In genomic region chr16:1289480-1289872, GRCh38 we compare ENCODE assay signal across 30 cellular contexts. TPM values are rescaled to one million over a fixed set of nuclear protein-coding genes. Genes with fewer than 3 reads are reported as not detected.
DNase-seq lines count a peak whose midpoint lies in the region; ATAC-seq and TF ChIP-seq lines count a peak whose summit lies in the region.
"Had no signal": no experiment of that assay in that cellular context is flagged by ENCODE, and none has a peak within 500 bp of the region (broad histone marks: within the 10 kb centered on the region; RNA-seq: fewer than 3 reads in every experiment).

No MANE protein-coding gene starts in this region.

- H3K4me3 ChIP-seq in H7 (ENCODE audit: insufficient read depth, low read depth, low read length) = peak overlapping the region; percentile 33; the same call in 1 of the 2 replicates
- H3K4me3 ChIP-seq in endodermal cell (ENCODE audit: low read length) = no peak overlapping the region
- H3K4me3 ChIP-seq: adrenal gland, lower lobe of right lung, upper lobe of right lung had no signal

- H3K27ac ChIP-seq in endodermal cell (ENCODE audit: low read depth, low read length) = no peak overlapping the region
- H3K27ac ChIP-seq: adrenal gland, lower lobe of right lung, upper lobe of right lung had no signal

- H3K27ac Mint-ChIP-seq in endodermal cell (no peak overlapping the region), nephron progenitor cell (no peak overlapping the region)
- H3K27ac Mint-ChIP-seq in activated naive CD8-positive, alpha-beta T cell treated with anti-CD3 and anti-CD28 coated beads, Interleukin-2, amount 50 U/mL, for 24 hours = no peak overlapping the region
- H3K27ac Mint-ChIP-seq: activated CD4-positive, alpha-beta memory T cell treated with anti-CD3 and anti-CD28 coated beads, Interleukin-2, amount 10 ng/mL, durations not matched to agents 7 days and 5 days; activated naive CD4-positive, alpha-beta T cell treated with anti-CD3 and anti-CD28 coated beads for 36 hours; CD14-positive monocyte; effector memory CD8-positive, alpha-beta T cell; naive thymus-derived CD4-positive, alpha-beta T cell; stimulated activated memory B cell treated with anti-CD40 and anti-IgM and Interleukin-4, amounts not matched to agents 10 μg/mL and 1 μg/mL and 100 μg/mL, for 72 hours; T-helper 2 cell treated with Interferon-gamma antibody and Interleukin-4, amounts not matched to agents 5 μg/mL and 100 μg/mL, for 36 hours had no signal

- H3K9ac ChIP-seq in endodermal cell (ENCODE audit: extremely low read depth, low read length, poor library complexity, severe bottlenecking) = no peak overlapping the region

- WGBS in endodermal cell (ENCODE audit: insufficient coverage in 1 of 2, insufficient read length in 1 of 2), 2 experiments = 23 to 26% methylated on average over 8 to 16 of the region's 17 CpGs

- peak; percentile 76 for DNase-seq in H7
- DNase-seq in endodermal cell = peak; percentile 76
- no peak for DNase-seq in nephron progenitor cell
- no peak for DNase-seq in activated naive CD8-positive, alpha-beta T cell treated with anti-CD3 and anti-CD28 coated beads, Interleukin-2, amount 50 U/mL, for 24 hours
- DNase-seq: activated CD4-positive, alpha-beta memory T cell treated with anti-CD3 and anti-CD28 coated beads, Interleukin-2, amount 10 ng/mL, durations not matched to agents 7 days and 5 days; activated CD8-positive, alpha-beta memory T cell treated with anti-CD3 and anti-CD28 coated beads, Interleukin-2, amount 50 U/mL, for 4 hours; adrenal gland; central memory CD4-positive, alpha-beta T cell; cortex of kidney; DMS79; effector memory CD8-positive, alpha-beta T cell; GF-D8; KBM-7; kidney glomerular epithelial cell; lower lobe of right lung; NCI-H1694 treated with DMSO at 0.1 percent for 48 hours; NCI-H446; NCI-H748 treated with DMSO at 0.1 percent for 48 hours; SIG-M5; upper lobe of right lung had no signal

- H3K27me3 ChIP-seq in H7 (ENCODE audit: control insufficient read depth, insufficient read depth, low read length) (peaks cover 16% of the 10 kb centered on the region), endodermal cell (ENCODE audit: control insufficient read depth, insufficient read depth, low read length, poor library complexity, severe bottlenecking) (peaks cover 25% of the 10 kb centered on the region)

- no peaks in the 10 kb centered on the region for H3K36me3 ChIP-seq in H7 (replicated peaks; ENCODE audit: control insufficient read depth, insufficient read depth, low read length)
- H3K36me3 ChIP-seq in endodermal cell (ENCODE audit: control insufficient read depth, insufficient read depth, low read length) = no peaks in the 10 kb centered on the region
- H3K36me3 ChIP-seq: adrenal gland, lower lobe of right lung, upper lobe of right lung had no signal

- no peak for TF ChIP-seq CTCF in endodermal cell (conservative IDR thresholded peaks at IDR 0.05)
- TF ChIP-seq CTCF in nephron progenitor cell (IDR thresholded peaks at IDR 0.05) = no peak

- H3K36me3 Mint-ChIP-seq in endodermal cell (ENCODE audit: low read depth) (no peaks in the 10 kb centered on the region), nephron progenitor cell (ENCODE audit: low read depth) (no peaks in the 10 kb centered on the region)
- no peaks in the 10 kb centered on the region for H3K36me3 Mint-ChIP-seq in activated naive CD8-positive, alpha-beta T cell treated with anti-CD3 and anti-CD28 coated beads, Interleukin-2, amount 50 U/mL, for 24 hours (ENCODE audit: low read depth)
- H3K36me3 Mint-ChIP-seq: CD14-positive monocyte; naive thymus-derived CD4-positive, alpha-beta T cell; stimulated activated memory B cell treated with anti-CD40 and anti-IgM and Interleukin-4, amounts not matched to agents 10 μg/mL and 1 μg/mL and 100 μg/mL, for 72 hours had no signal

- H3K9me3 ChIP-seq in endodermal cell (ENCODE audit: control insufficient read depth, low read length) = no peaks in the 10 kb centered on the region
- H3K9me3 ChIP-seq: adrenal gland, lower lobe of right lung, upper lobe of right lung had no signal

- H3K9me3 Mint-ChIP-seq in endodermal cell = no peaks in the 10 kb centered on the region
- no peaks in the 10 kb centered on the region for H3K9me3 Mint-ChIP-seq in nephron progenitor cell
- H3K9me3 Mint-ChIP-seq in activated naive CD8-positive, alpha-beta T cell treated with anti-CD3 and anti-CD28 coated beads, Interleukin-2, amount 50 U/mL, for 24 hours = no peaks in the 10 kb centered on the region
- H3K9me3 Mint-ChIP-seq: activated CD4-positive, alpha-beta memory T cell treated with anti-CD3 and anti-CD28 coated beads, Interleukin-2, amount 10 ng/mL, durations not matched to agents 7 days and 5 days; activated naive CD4-positive, alpha-beta T cell treated with anti-CD3 and anti-CD28 coated beads for 36 hours; effector memory CD8-positive, alpha-beta T cell; stimulated activated memory B cell treated with anti-CD40 and anti-IgM and Interleukin-4, amounts not matched to agents 10 μg/mL and 1 μg/mL and 100 μg/mL, for 72 hours; T-helper 2 cell treated with Interferon-gamma antibody and Interleukin-4, amounts not matched to agents 5 μg/mL and 100 μg/mL, for 36 hours had no signal

- no peaks in the 10 kb centered on the region for H3K4me1 ChIP-seq in endodermal cell (ENCODE audit: control insufficient read depth, insufficient read depth, low read length)
- H3K4me1 ChIP-seq: adrenal gland, lower lobe of right lung, upper lobe of right lung had no signal

- H3K27me3 Mint-ChIP-seq in endodermal cell (ENCODE audit: insufficient read depth) (peaks cover 30% of the 10 kb centered on the region), nephron progenitor cell (ENCODE audit: low read depth, poor library complexity) (peaks cover 65% of the 10 kb centered on the region)
- peaks cover 48% of the 10 kb centered on the region for H3K27me3 Mint-ChIP-seq in activated naive CD8-positive, alpha-beta T cell treated with anti-CD3 and anti-CD28 coated beads, Interleukin-2, amount 50 U/mL, for 24 hours

- peaks cover 7% of the 10 kb centered on the region for H3K4me1 Mint-ChIP-seq in endodermal cell
- H3K4me1 Mint-ChIP-seq in nephron progenitor cell = peaks cover 65% of the 10 kb centered on the region
- peaks cover 2% of the 10 kb centered on the region for H3K4me1 Mint-ChIP-seq in activated naive CD8-positive, alpha-beta T cell treated with anti-CD3 and anti-CD28 coated beads, Interleukin-2, amount 50 U/mL, for 24 hours
- H3K4me1 Mint-ChIP-seq: activated CD4-positive, alpha-beta memory T cell treated with anti-CD3 and anti-CD28 coated beads, Interleukin-2, amount 10 ng/mL, durations not matched to agents 7 days and 5 days had no signal

- ATAC-seq in activated naive CD8-positive, alpha-beta T cell treated with anti-CD3 and anti-CD28 coated beads, Interleukin-2, amount 50 U/mL, for 24 hours = no peak
- ATAC-seq in activated CD4-positive, CD25-positive, alpha-beta regulatory T cell treated with anti-CD3 and anti-CD28 coated beads, Interleukin-2, amount 50 U/mL, for 24 hours = no peak
- ATAC-seq in GM21576 (IDR thresholded peaks at IDR 0.05; ENCODE audit: unreplicated experiment) = no peak
- ATAC-seq: upper lobe of right lung had no signal

- H3K4me3 Mint-ChIP-seq in endodermal cell (peak overlapping the region; percentile 29), nephron progenitor cell (peak overlapping the region; percentile 58)
- H3K4me3 Mint-ChIP-seq in activated naive CD8-positive, alpha-beta T cell treated with anti-CD3 and anti-CD28 coated beads, Interleukin-2, amount 50 U/mL, for 24 hours = no peak overlapping the region
- H3K4me3 Mint-ChIP-seq: activated CD4-positive, alpha-beta memory T cell treated with anti-CD3 and anti-CD28 coated beads, Interleukin-2, amount 10 ng/mL, durations not matched to agents 7 days and 5 days; activated naive CD4-positive, alpha-beta T cell treated with anti-CD3 and anti-CD28 coated beads for 36 hours; effector memory CD8-positive, alpha-beta T cell; stimulated activated memory B cell treated with anti-CD40 and anti-IgM and Interleukin-4, amounts not matched to agents 10 μg/mL and 1 μg/mL and 100 μg/mL, for 72 hours; T-helper 2 cell treated with Interferon-gamma antibody and Interleukin-4, amounts not matched to agents 5 μg/mL and 100 μg/mL, for 36 hours had no signal

RNA-seq across cellular contexts. Expression of gene UBE2I, which starts 20.0 kb away (rescaled TPM):
- total RNA-seq in H7 (2014; rRNA removed; shearing (Covaris generic)) = 79.9 and 80.2 TPM in 2 replicates
- 100 to 1,000 TPM; 250 to 294 TPM for total RNA-seq in endodermal cell
- 223 TPM for polyA plus RNA-seq in endodermal cell (2013, experiment 1 of 2)
- polyA plus RNA-seq in endodermal cell (2013, experiment 2 of 2) = 222 TPM

RNA-seq across cellular contexts. Expression of gene TPSD1, which starts 33.6 kb away (rescaled TPM):
- not detected in 2 replicates for total RNA-seq in H7 (2014; rRNA removed; shearing (Covaris generic))
- not detected for total RNA-seq in endodermal cell
- polyA plus RNA-seq in endodermal cell (2013, experiment 1 of 2) = not detected
- not detected for polyA plus RNA-seq in endodermal cell (2013, experiment 2 of 2)
- total RNA-seq: activated CD4-positive, alpha-beta memory T cell treated with anti-CD3 and anti-CD28 coated beads, Interleukin-2, amount 10 ng/mL, durations not matched to agents 7 days and 5 days; activated naive CD4-positive, alpha-beta T cell treated with anti-CD3 and anti-CD28 coated beads for 36 hours; adrenal gland; M059J; naive thymus-derived CD4-positive, alpha-beta T cell; osteocyte; temporal lobe had no signal
- polyA plus RNA-seq: CD14-positive monocyte; naive thymus-derived CD4-positive, alpha-beta T cell had no signal

RNA-seq across cellular contexts. Expression of gene BAIAP3, which starts 44.0 kb away (rescaled TPM):
- total RNA-seq in H7 (2014; rRNA removed; shearing (Covaris generic)) = 2.6 and 5.7 TPM in 2 replicates
- total RNA-seq in endodermal cell = 10 to 100 TPM; 25.0 to 43.5 TPM
- 21.8 TPM for polyA plus RNA-seq in endodermal cell (2013, experiment 1 of 2)
- polyA plus RNA-seq in endodermal cell (2013, experiment 2 of 2) = 19.6 TPM
- polyA plus RNA-seq: CD14-positive monocyte had no signal

RNA-seq across cellular contexts. Expression of gene TPSAB1, which starts 49.0 kb away (rescaled TPM):
- not detected in 2 replicates for total RNA-seq in H7 (2014; rRNA removed; shearing (Covaris generic))
- total RNA-seq in endodermal cell = not detected
- not detected for polyA plus RNA-seq in endodermal cell (2013, experiment 1 of 2)
- not detected for polyA plus RNA-seq in endodermal cell (2013, experiment 2 of 2)
- total RNA-seq: activated CD4-positive, alpha-beta memory T cell treated with anti-CD3 and anti-CD28 coated beads, Interleukin-2, amount 10 ng/mL, durations not matched to agents 7 days and 5 days; activated naive CD4-positive, alpha-beta T cell treated with anti-CD3 and anti-CD28 coated beads for 36 hours; M059J; osteocyte; temporal lobe had no signal
- polyA plus RNA-seq: CD14-positive monocyte; naive thymus-derived CD4-positive, alpha-beta T cell had no signal

RNA-seq across cellular contexts. Expression of gene TPSB2, which starts 59.5 kb away (rescaled TPM):
- total RNA-seq in H7 (2014; rRNA removed; shearing (Covaris generic)) = not detected in 2 replicates
- total RNA-seq in endodermal cell = not detected
- polyA plus RNA-seq in endodermal cell (2013, experiment 1 of 2) = not detected
- not detected for polyA plus RNA-seq in endodermal cell (2013, experiment 2 of 2)
- total RNA-seq: activated CD4-positive, alpha-beta memory T cell treated with anti-CD3 and anti-CD28 coated beads, Interleukin-2, amount 10 ng/mL, durations not matched to agents 7 days and 5 days; activated naive CD4-positive, alpha-beta T cell treated with anti-CD3 and anti-CD28 coated beads for 36 hours; M059J; osteocyte; temporal lobe had no signal
- polyA plus RNA-seq: CD14-positive monocyte; naive thymus-derived CD4-positive, alpha-beta T cell had no signal

Comparison
In these comparisons a context has a peak if more than half of its experiments do, and no peak if none do; other contexts are left out.
1. DNase-seq: peak in H7 (single experiment) and endodermal cell (single experiment); none in nephron progenitor cell (single experiment) and activated naive CD8-positive, alpha-beta T cell treated with anti-CD3 and anti-CD28 coated beads, Interleukin-2, amount 50 U/mL, for 24 hours (single experiment).